In the genomic region with DNA sequence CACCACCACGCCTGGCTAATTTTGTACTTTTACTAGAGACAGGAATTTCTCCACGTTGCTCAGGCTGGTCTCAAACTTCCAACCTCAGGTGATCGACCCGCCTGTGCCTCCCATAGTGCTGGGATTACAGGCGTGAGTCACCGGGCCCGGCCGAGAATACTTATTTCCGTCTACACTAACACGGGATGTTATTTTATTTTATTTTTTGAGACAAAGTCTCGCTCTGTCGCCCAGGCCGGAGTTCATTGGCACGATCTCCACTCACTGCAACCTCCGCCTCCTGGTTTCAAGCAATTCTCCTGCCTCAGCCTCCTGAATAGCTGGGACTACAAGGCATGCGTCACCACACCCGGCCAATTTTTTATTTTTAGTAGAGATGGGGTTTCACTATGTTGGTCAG, we compare ENCODE assay signal across 7 cellular contexts.
"Had no signal": no experiment of that assay in that cellular context is flagged by ENCODE, and none has a peak within 500 bp of the region (broad histone marks: within the 10 kb centered on the region; RNA-seq: fewer than 3 reads in every experiment).

No MANE protein-coding gene starts in this region.

- DNase-seq: GOT3, H7, HFFc6, IMR-90 had no signal

- ATAC-seq: HCT116, K562 had no signal

- H3K4me3 ChIP-seq: HAP-1, K562 had no signal

- H3K27ac Mint-ChIP-seq: HFFc6 had no signal

- H3K4me1 ChIP-seq: HAP-1 had no signal

- H3K9me3 ChIP-seq: HAP-1 had no signal

- H3K4me3 Mint-ChIP-seq: HFFc6 had no signal

- H3K36me3 ChIP-seq: HAP-1 had no signal
